16 cellular contexts compared by ENCODE assay signal in genomic region chr18:62182220-62182619, GRCh38.
"Had no signal": no experiment of that assay in that cellular context is flagged by ENCODE, and none has a peak within 500 bp of the region (broad histone marks: within the 10 kb centered on the region; RNA-seq: fewer than 3 reads in every experiment).

No MANE protein-coding gene starts in this region.

- H3K4me3 ChIP-seq: cardiac muscle cell, esophagus squamous epithelium, neural progenitor cell, tibial artery had no signal

- H3K9ac ChIP-seq: neural progenitor cell had no signal

- H3K36me3 Mint-ChIP-seq: neural progenitor cell had no signal

- H3K27me3 ChIP-seq: cardiac muscle cell, esophagus squamous epithelium, neural progenitor cell, tibial artery had no signal

- H3K4me2 ChIP-seq: neural progenitor cell had no signal

- H3K27ac ChIP-seq: cardiac muscle cell, esophagus squamous epithelium, neural progenitor cell, tibial artery had no signal

- DNase-seq: activated CD4-positive, alpha-beta T cell treated with anti-CD3 and anti-CD28 coated beads, Interleukin-2, amount 50 U/mL, for 48 hours; activated naive CD4-positive, alpha-beta T cell treated with Interleukin-2 at 50 U/mL for 16 hours; activated naive CD8-positive, alpha-beta T cell treated with anti-CD3 and anti-CD28 coated beads, Interleukin-2, amount 10 ng/mL, durations not matched to agents 7 days and 5 days; activated T-cell treated with anti-CD3 and anti-CD28 coated beads for 4 hours; amygdala; effector memory CD8-positive, alpha-beta T cell; esophagus squamous epithelium; mesenchymal stem cell; naive thymus-derived CD4-positive, alpha-beta T cell; stimulated activated naive CD8-positive, alpha-beta T cell treated with anti-CD3 and anti-CD28 coated beads, Interleukin-15, Interleukin-2, amounts not matched to agents 100 U/mL and 50 U/mL, for 24 hours; substantia nigra; tibial artery had no signal

- H3K27ac Mint-ChIP-seq: activated naive CD8-positive, alpha-beta T cell treated with anti-CD3 and anti-CD28 coated beads, Interleukin-2, amount 10 ng/mL, durations not matched to agents 7 days and 5 days; activated T-helper 17 cell treated with anti-CD3 and anti-CD28 coated beads, Interleukin-2, amount 50 U/mL, for 72 hours; effector memory CD8-positive, alpha-beta T cell; naive thymus-derived CD4-positive, alpha-beta T cell; neural progenitor cell; progenitor cell of endocrine pancreas had no signal

- H3K9me3 ChIP-seq: esophagus squamous epithelium, tibial artery had no signal

- H3K27me3 Mint-ChIP-seq: activated naive CD8-positive, alpha-beta T cell treated with anti-CD3 and anti-CD28 coated beads, Interleukin-2, amount 10 ng/mL, durations not matched to agents 7 days and 5 days; activated T-helper 17 cell treated with anti-CD3 and anti-CD28 coated beads, Interleukin-2, amount 50 U/mL, for 72 hours; effector memory CD8-positive, alpha-beta T cell; naive thymus-derived CD4-positive, alpha-beta T cell; progenitor cell of endocrine pancreas had no signal

- H3K4me3 Mint-ChIP-seq: activated naive CD8-positive, alpha-beta T cell treated with anti-CD3 and anti-CD28 coated beads, Interleukin-2, amount 10 ng/mL, durations not matched to agents 7 days and 5 days; activated T-helper 17 cell treated with anti-CD3 and anti-CD28 coated beads, Interleukin-2, amount 50 U/mL, for 72 hours; effector memory CD8-positive, alpha-beta T cell; naive thymus-derived CD4-positive, alpha-beta T cell; neural progenitor cell had no signal

- H3K36me3 ChIP-seq: cardiac muscle cell, neural progenitor cell, tibial artery had no signal

- H3K9me3 Mint-ChIP-seq: activated naive CD8-positive, alpha-beta T cell treated with anti-CD3 and anti-CD28 coated beads, Interleukin-2, amount 10 ng/mL, durations not matched to agents 7 days and 5 days; activated T-helper 17 cell treated with anti-CD3 and anti-CD28 coated beads, Interleukin-2, amount 50 U/mL, for 72 hours; effector memory CD8-positive, alpha-beta T cell; naive thymus-derived CD4-positive, alpha-beta T cell; neural progenitor cell had no signal

- H2AFZ ChIP-seq: neural progenitor cell had no signal
